In the genomic region with DNA sequence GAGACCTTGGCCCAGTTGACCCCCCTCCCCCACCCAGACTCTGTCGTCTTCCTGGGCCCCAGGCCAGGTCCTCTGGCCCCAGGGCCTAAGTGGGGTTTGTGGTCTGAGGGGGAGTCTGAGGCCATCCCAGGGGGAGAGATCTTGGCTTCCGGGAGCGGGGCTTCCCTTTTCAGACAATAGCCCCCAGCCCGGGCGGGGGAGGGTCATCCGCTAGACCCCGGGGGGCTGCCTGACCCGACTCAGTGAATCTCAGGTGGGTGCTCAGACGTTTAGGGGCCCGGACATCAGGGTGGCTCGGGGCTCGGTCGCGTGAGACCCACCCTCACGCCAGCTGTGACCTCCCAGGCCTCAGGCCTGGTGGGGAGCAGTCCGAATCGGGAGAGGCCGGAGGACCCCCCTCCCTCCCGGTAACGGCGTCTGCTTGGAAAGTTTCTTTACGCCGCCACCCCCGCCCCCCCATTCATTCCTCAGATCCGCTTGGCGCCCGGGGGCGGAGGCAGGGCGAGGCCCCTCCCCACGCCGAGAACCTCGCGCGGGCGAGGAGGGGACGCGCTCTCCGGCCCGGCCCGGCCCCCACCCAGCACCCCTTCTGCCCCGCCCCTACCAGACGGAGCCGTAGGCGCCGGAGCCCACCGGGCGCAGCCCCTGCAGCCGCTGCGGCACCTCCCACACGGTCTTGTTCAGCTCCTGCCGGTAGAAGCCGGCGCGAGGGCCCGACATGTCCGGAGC, we compare ENCODE assay signal across 6 cellular contexts. TPM values are rescaled to one million over a fixed set of nuclear protein-coding genes. Genes with fewer than 3 reads are reported as not detected.
DNase-seq lines count a peak whose midpoint lies in the region; ATAC-seq lines count a peak whose summit lies in the region.

No MANE protein-coding gene starts in this region.

- no peaks in the 10 kb centered on the region for H3K9me3 ChIP-seq in T-helper 17 cell (ENCODE audit: control insufficient read depth, low read length, poor library complexity, severe bottlenecking)
- H3K9me3 ChIP-seq in esophagus (ENCODE audit: control insufficient read depth in 2 of 2, insufficient read depth in 1 of 2, low read depth in 1 of 2, low read length in 1 of 2), result no peaks in the 10 kb centered on the region

- peak overlapping the region; percentile 26 to 59 for H3K27ac ChIP-seq in esophagus (ENCODE audit: low read depth in 2 of 2, low read length in 1 of 2)

- peak overlapping the region; percentile 56 for H3K4me3 Mint-ChIP-seq in T-helper 17 cell

- peaks cover 15% of the 10 kb centered on the region for H3K4me1 Mint-ChIP-seq in T-helper 17 cell

- H3K27me3 Mint-ChIP-seq in T-helper 17 cell, result no peaks in the 10 kb centered on the region

- H3K36me3 Mint-ChIP-seq in T-helper 17 cell (ENCODE audit: low read depth), result no peaks in the 10 kb centered on the region

- H3K27ac Mint-ChIP-seq in T-helper 17 cell, result no peak overlapping the region

- H3K4me1 ChIP-seq in esophagus (ENCODE audit: control insufficient read depth in 2 of 2, insufficient read depth in 2 of 2, low read length in 1 of 2), result peaks cover 12 to 29% of the 10 kb centered on the region in 2 donors

- peak in 2 of 3 donors; percentile 46 to 47 for DNase-seq in T-helper 17 cell
- peak; percentile 51 for DNase-seq in stimulated activated CD4-positive, alpha-beta T cell treated with anti-CD3 and anti-CD28 coated beads, Interleukin-2, amount 100 ng/mL, for 4 hours (ENCODE audit: low read depth)
- DNase-seq in NCI-H510A treated with DMSO at 0.1 percent for 48 hours (lab: John Stamatoyannopoulos, UW), result no peak

- H3K27me3 ChIP-seq in esophagus (ENCODE audit: control insufficient read depth in 1 of 2, insufficient read depth in 2 of 2, low read length in 2 of 2), result no peaks in the 10 kb centered on the region

- peak; percentile 17 for ATAC-seq in GM19455 (IDR thresholded peaks at IDR 0.05; ENCODE audit: unreplicated experiment)
- peak; percentile 35 for ATAC-seq in T-helper 17 cell
- no peak for ATAC-seq in GM19023 (IDR thresholded peaks at IDR 0.05; ENCODE audit: unreplicated experiment)

- peaks cover 0 to 3% of the 10 kb centered on the region in 2 donors for H3K36me3 ChIP-seq in esophagus (ENCODE audit: control insufficient read depth in 2 of 2, insufficient read depth in 2 of 2, low read length in 1 of 2)

- H3K4me3 ChIP-seq in esophagus (ENCODE audit: low read depth in 1 of 2, low read length in 2 of 2), result peak overlapping the region; percentile 21 to 31

- 3 to 5% methylated on average over 50 to 56 of the region's 56 CpGs for WGBS in esophagus, 2 donors

RNA-seq across cellular contexts. Expression of gene MAPK11, which starts 0.4 kb away (rescaled TPM):
- total RNA-seq in T-helper 17 cell, result 10 to 100 TPM; 13.2 to 14.4 TPM
- 1 to 10 TPM; 5.4 to 6.1 TPM for polyA plus RNA-seq in esophagus

RNA-seq across cellular contexts. Expression of gene MAPK12, which starts 8.3 kb away (rescaled TPM):
- 1 to 10 TPM; 1.7 to 1.9 TPM for total RNA-seq in T-helper 17 cell
- 1 to 10 TPM; 3.0 to 3.4 TPM for polyA plus RNA-seq in esophagus

RNA-seq across cellular contexts. Expression of gene HDAC10, which starts 18.7 kb away (rescaled TPM):
- 100 to 1,000 TPM in 1 of 2 donors, 10 to 100 TPM in 1; 95.5 to 105 TPM for total RNA-seq in T-helper 17 cell
- polyA plus RNA-seq in esophagus, result 10 to 100 TPM; 22.0 to 42.4 TPM

RNA-seq across cellular contexts. Expression of gene TUBGCP6, which starts 24.9 kb away (rescaled TPM):
- 100 to 1,000 TPM; 110 to 122 TPM for total RNA-seq in T-helper 17 cell
- polyA plus RNA-seq in esophagus, result 10 to 100 TPM; 19.3 to 37.9 TPM

RNA-seq across cellular contexts. Expression of gene PLXNB2, which starts 37.7 kb away (rescaled TPM):
- 1 to 10 TPM; 3.0 to 7.6 TPM for total RNA-seq in T-helper 17 cell
- 100 to 1,000 TPM; 107 to 186 TPM for polyA plus RNA-seq in esophagus
